ENCODE assay signal across 1 cellular context in the genomic region with DNA sequence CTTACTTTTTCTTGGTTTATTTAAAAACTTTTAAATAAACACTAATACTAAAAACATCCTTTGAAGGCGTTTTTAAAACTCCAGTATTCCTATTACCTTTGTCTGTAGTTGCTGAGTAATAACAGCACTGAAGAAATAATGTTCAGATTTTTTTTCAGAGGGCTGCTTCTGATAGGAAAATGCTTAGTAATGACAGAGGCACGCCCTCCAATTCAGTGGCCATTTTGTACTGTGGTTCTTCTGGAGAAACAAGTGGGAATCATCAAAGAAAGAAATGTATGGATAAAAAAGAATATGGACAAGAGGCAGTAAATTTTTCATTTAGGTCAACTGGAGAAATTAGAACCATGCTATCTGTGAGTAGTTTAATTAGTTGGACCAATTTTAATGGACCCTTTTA.
TF ChIP-seq lines count a peak whose summit lies in the region.

No MANE protein-coding gene starts in this region.

TF ChIP-seq in K562, 482 proteins besides CTCF, POLR2A, EP300 and RAD21 (continued from another document and continues in another):
- TF ChIP-seq, protein P1, sequence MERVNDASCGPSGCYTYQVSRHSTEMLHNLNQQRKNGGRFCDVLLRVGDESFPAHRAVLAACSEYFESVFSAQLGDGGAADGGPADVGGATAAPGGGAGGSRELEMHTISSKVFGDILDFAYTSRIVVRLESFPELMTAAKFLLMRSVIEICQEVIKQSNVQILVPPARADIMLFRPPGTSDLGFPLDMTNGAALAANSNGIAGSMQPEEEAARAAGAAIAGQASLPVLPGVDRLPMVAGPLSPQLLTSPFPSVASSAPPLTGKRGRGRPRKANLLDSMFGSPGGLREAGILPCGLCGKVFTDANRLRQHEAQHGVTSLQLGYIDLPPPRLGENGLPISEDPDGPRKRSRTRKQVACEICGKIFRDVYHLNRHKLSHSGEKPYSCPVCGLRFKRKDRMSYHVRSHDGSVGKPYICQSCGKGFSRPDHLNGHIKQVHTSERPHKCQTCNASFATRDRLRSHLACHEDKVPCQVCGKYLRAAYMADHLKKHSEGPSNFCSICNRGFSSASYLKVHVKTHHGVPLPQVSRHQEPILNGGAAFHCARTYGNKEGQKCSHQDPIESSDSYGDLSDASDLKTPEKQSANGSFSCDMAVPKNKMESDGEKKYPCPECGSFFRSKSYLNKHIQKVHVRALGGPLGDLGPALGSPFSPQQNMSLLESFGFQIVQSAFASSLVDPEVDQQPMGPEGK (CRISPR knock-in tag; IDR thresholded peaks at IDR 0.05; ENCODE audit: borderline replicate concordance) = no peak
- TF ChIP-seq, protein P2, sequence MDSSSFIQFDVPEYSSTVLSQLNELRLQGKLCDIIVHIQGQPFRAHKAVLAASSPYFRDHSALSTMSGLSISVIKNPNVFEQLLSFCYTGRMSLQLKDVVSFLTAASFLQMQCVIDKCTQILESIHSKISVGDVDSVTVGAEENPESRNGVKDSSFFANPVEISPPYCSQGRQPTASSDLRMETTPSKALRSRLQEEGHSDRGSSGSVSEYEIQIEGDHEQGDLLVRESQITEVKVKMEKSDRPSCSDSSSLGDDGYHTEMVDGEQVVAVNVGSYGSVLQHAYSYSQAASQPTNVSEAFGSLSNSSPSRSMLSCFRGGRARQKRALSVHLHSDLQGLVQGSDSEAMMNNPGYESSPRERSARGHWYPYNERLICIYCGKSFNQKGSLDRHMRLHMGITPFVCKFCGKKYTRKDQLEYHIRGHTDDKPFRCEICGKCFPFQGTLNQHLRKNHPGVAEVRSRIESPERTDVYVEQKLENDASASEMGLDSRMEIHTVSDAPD (CRISPR knock-in tag; IDR thresholded peaks at IDR 0.05) = no peak
- peak; percentile 64 for TF ChIP-seq C11orf30 (IDR thresholded peaks at IDR 0.05; ENCODE audit: low read depth)
- TF ChIP-seq, protein P3, sequence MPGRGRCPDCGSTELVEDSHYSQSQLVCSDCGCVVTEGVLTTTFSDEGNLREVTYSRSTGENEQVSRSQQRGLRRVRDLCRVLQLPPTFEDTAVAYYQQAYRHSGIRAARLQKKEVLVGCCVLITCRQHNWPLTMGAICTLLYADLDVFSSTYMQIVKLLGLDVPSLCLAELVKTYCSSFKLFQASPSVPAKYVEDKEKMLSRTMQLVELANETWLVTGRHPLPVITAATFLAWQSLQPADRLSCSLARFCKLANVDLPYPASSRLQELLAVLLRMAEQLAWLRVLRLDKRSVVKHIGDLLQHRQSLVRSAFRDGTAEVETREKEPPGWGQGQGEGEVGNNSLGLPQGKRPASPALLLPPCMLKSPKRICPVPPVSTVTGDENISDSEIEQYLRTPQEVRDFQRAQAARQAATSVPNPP (IDR thresholded peaks at IDR 0.05; ENCODE audit: borderline replicate concordance, insufficient read depth, insufficient read length) = no peak
- TF ChIP-seq JUND (IDR thresholded peaks at IDR 0.05; ENCODE audit: borderline replicate concordance, low read depth, low read length) = no peak
- TF ChIP-seq JUND (tag; IDR thresholded peaks at IDR 0.05; ENCODE audit: borderline replicate concordance, low read depth, low read length) = no peak
- TF ChIP-seq PHF21A (IDR thresholded peaks at IDR 0.05; ENCODE audit: borderline replicate concordance, low read depth) = peak; percentile 82; the same call in 1 of the 2 replicates
- TF ChIP-seq ZNF23 (CRISPR knock-in tag; IDR thresholded peaks at IDR 0.05) = no peak
- TF ChIP-seq, protein P4, sequence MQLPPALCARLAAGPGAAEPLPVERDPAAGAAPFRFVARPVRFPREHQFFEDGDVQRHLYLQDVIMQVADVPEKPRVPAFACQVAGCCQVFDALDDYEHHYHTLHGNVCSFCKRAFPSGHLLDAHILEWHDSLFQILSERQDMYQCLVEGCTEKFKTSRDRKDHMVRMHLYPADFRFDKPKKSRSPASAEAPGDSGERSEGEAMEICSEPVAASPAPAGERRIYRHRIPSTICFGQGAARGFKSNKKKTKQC (CRISPR knock-in tag; IDR thresholded peaks at IDR 0.05) = no peak
- TF ChIP-seq NFYB (IDR thresholded peaks at IDR 0.05; ENCODE audit: extremely low read depth, insufficient read length) = no peak
- TF ChIP-seq, protein P5, sequence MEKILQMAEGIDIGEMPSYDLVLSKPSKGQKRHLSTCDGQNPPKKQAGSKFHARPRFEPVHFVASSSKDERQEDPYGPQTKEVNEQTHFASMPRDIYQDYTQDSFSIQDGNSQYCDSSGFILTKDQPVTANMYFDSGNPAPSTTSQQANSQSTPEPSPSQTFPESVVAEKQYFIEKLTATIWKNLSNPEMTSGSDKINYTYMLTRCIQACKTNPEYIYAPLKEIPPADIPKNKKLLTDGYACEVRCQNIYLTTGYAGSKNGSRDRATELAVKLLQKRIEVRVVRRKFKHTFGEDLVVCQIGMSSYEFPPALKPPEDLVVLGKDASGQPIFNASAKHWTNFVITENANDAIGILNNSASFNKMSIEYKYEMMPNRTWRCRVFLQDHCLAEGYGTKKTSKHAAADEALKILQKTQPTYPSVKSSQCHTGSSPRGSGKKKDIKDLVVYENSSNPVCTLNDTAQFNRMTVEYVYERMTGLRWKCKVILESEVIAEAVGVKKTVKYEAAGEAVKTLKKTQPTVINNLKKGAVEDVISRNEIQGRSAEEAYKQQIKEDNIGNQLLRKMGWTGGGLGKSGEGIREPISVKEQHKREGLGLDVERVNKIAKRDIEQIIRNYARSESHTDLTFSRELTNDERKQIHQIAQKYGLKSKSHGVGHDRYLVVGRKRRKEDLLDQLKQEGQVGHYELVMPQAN (IDR thresholded peaks at IDR 0.05; ENCODE audit: borderline replicate concordance) = no peak
- no peak for TF ChIP-seq SIN3B (IDR thresholded peaks at IDR 0.05; ENCODE audit: low read depth)
- TF ChIP-seq PPARD (CRISPR knock-in tag; IDR thresholded peaks at IDR 0.05) = no peak
- TF ChIP-seq NRF1 (conservative IDR thresholded peaks at IDR 0.05 in 1 of 2, IDR thresholded peaks at IDR 0.05 in 1 of 2) = no peak
- TF ChIP-seq ZNF696 (CRISPR knock-in tag; conservative IDR thresholded peaks at IDR 0.05) = no peak
- TF ChIP-seq ZNF586 (CRISPR knock-in tag; conservative IDR thresholded peaks at IDR 0.05) = no peak
- TF ChIP-seq HDAC3 (IDR thresholded peaks at IDR 0.05; ENCODE audit: borderline replicate concordance, partially characterized antibody) = no peak
- peak; percentile 53; the same call in 1 of the 2 replicates for TF ChIP-seq TEAD4 (IDR thresholded peaks at IDR 0.05; ENCODE audit: low read length)
- no peak for TF ChIP-seq TEAD4 (CRISPR knock-in tag; IDR thresholded peaks at IDR 0.05; ENCODE audit: borderline replicate concordance)
- no peak for TF ChIP-seq HDGF (IDR thresholded peaks at IDR 0.05)
- TF ChIP-seq, protein P6, sequence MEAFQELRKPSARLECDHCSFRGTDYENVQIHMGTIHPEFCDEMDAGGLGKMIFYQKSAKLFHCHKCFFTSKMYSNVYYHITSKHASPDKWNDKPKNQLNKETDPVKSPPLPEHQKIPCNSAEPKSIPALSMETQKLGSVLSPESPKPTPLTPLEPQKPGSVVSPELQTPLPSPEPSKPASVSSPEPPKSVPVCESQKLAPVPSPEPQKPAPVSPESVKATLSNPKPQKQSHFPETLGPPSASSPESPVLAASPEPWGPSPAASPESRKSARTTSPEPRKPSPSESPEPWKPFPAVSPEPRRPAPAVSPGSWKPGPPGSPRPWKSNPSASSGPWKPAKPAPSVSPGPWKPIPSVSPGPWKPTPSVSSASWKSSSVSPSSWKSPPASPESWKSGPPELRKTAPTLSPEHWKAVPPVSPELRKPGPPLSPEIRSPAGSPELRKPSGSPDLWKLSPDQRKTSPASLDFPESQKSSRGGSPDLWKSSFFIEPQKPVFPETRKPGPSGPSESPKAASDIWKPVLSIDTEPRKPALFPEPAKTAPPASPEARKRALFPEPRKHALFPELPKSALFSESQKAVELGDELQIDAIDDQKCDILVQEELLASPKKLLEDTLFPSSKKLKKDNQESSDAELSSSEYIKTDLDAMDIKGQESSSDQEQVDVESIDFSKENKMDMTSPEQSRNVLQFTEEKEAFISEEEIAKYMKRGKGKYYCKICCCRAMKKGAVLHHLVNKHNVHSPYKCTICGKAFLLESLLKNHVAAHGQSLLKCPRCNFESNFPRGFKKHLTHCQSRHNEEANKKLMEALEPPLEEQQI (IDR thresholded peaks at IDR 0.05) = peak; percentile 10; the same call in 1 of the 2 replicates
- peak; percentile 84 for TF ChIP-seq MAFF (IDR thresholded peaks at IDR 0.05; ENCODE audit: low read length)
- no peak for TF ChIP-seq RBM15 (IDR thresholded peaks at IDR 0.05; ENCODE audit: insufficient read depth, low read length)
- no peak for TF ChIP-seq CTBP1 (IDR thresholded peaks at IDR 0.05; ENCODE audit: borderline replicate concordance)
- no peak for TF ChIP-seq ZNF699 (CRISPR knock-in tag; IDR thresholded peaks at IDR 0.05; ENCODE audit: insufficient replicate concordance)
- TF ChIP-seq CREBBP (IDR thresholded peaks at IDR 0.05; ENCODE audit: low read depth, low read length) = no peak
- TF ChIP-seq RNF2 (IDR thresholded peaks at IDR 0.05) = no peak
- TF ChIP-seq CBFA2T3 (IDR thresholded peaks at IDR 0.05) = peak; percentile 53; the same call in 1 of the 2 replicates
- TF ChIP-seq NR2C1 (IDR thresholded peaks at IDR 0.05) = no peak
- TF ChIP-seq NR2C1 (tag; IDR thresholded peaks at IDR 0.05) = no peak
- TF ChIP-seq ZNF384 (IDR thresholded peaks at IDR 0.05; ENCODE audit: low read depth, low read length) = peak; percentile 84
- no peak for TF ChIP-seq SAFB2 (IDR thresholded peaks at IDR 0.05; ENCODE audit: borderline replicate concordance, low read depth, low read length, severe bottlenecking)
- peak; percentile 86 for TF ChIP-seq MAFG (tag; conservative IDR thresholded peaks at IDR 0.05)
- TF ChIP-seq, protein P7, sequence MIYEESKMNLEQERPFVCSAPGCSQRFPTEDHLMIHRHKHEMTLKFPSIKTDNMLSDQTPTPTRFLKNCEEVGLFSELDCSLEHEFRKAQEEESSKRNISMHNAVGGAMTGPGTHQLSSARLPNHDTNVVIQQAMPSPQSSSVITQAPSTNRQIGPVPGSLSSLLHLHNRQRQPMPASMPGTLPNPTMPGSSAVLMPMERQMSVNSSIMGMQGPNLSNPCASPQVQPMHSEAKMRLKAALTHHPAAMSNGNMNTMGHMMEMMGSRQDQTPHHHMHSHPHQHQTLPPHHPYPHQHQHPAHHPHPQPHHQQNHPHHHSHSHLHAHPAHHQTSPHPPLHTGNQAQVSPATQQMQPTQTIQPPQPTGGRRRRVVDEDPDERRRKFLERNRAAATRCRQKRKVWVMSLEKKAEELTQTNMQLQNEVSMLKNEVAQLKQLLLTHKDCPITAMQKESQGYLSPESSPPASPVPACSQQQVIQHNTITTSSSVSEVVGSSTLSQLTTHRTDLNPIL (CRISPR knock-in tag; IDR thresholded peaks at IDR 0.05) = no peak
- TF ChIP-seq RCOR1 (IDR thresholded peaks at IDR 0.05; ENCODE audit: borderline replicate concordance in 1 of 2, low read depth in 2 of 2, low read length in 2 of 2) = peak in 1 of 2 experiments; percentile 82; a peak in 1 of 4 replicates
- TF ChIP-seq ZNF77 (CRISPR knock-in tag; IDR thresholded peaks at IDR 0.05) = no peak
- no peak for TF ChIP-seq NFATC3 (IDR thresholded peaks at IDR 0.05)
- TF ChIP-seq ADNP (tag; IDR thresholded peaks at IDR 0.05) = no peak
- TF ChIP-seq GABPB1 (CRISPR knock-in tag; IDR thresholded peaks at IDR 0.05) = no peak
- TF ChIP-seq TSC22D4 (tag; IDR thresholded peaks at IDR 0.05) = no peak
- TF ChIP-seq NCOA6 (IDR thresholded peaks at IDR 0.05) = no peak
- peak; percentile 44; the same call in 1 of the 2 replicates for TF ChIP-seq DPF2 (IDR thresholded peaks at IDR 0.05)
- peak; percentile 69 for TF ChIP-seq HDAC2 (IDR thresholded peaks at IDR 0.05)
- TF ChIP-seq KAT8 (IDR thresholded peaks at IDR 0.05; ENCODE audit: low read depth) = peak; percentile 82; the same call in 1 of the 2 replicates
- TF ChIP-seq BACH1 (tag; IDR thresholded peaks at IDR 0.05) = peak; percentile 92
- TF ChIP-seq SRF (CRISPR knock-in tag; IDR thresholded peaks at IDR 0.05) = no peak
- no peak for TF ChIP-seq TBP (optimal IDR thresholded peaks at IDR 0.05; ENCODE audit: low read depth, low read length)
